1 cellular context compared by ENCODE assay signal in the genomic region with DNA sequence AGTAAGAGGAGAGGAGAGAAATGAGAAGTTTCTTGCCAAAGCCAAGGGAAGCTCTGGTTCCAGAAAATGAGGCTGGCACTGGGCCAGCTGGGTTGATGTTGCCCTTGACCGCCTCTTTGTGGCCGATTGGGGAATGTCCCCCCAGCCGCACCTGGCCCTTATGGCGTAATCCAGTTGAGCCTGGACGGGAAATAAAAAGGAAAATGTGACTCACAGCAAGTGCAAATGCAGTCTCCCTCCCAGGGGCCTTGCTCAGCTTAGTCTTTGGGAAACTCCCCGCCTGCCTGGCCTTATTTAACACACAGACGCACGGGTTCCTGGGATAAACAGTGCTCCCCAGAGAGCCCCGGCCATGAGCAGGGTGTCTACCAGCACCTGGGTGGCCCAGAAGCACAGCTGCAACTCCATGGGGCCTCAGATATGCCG.
TF ChIP-seq lines count a peak whose summit lies in the region.

No MANE protein-coding gene starts in this region.

TF ChIP-seq in GM12878, 131 proteins besides CTCF, POLR2A, EP300 and RAD21 (continued from another document and continues in another):
- TF ChIP-seq, protein P1, sequence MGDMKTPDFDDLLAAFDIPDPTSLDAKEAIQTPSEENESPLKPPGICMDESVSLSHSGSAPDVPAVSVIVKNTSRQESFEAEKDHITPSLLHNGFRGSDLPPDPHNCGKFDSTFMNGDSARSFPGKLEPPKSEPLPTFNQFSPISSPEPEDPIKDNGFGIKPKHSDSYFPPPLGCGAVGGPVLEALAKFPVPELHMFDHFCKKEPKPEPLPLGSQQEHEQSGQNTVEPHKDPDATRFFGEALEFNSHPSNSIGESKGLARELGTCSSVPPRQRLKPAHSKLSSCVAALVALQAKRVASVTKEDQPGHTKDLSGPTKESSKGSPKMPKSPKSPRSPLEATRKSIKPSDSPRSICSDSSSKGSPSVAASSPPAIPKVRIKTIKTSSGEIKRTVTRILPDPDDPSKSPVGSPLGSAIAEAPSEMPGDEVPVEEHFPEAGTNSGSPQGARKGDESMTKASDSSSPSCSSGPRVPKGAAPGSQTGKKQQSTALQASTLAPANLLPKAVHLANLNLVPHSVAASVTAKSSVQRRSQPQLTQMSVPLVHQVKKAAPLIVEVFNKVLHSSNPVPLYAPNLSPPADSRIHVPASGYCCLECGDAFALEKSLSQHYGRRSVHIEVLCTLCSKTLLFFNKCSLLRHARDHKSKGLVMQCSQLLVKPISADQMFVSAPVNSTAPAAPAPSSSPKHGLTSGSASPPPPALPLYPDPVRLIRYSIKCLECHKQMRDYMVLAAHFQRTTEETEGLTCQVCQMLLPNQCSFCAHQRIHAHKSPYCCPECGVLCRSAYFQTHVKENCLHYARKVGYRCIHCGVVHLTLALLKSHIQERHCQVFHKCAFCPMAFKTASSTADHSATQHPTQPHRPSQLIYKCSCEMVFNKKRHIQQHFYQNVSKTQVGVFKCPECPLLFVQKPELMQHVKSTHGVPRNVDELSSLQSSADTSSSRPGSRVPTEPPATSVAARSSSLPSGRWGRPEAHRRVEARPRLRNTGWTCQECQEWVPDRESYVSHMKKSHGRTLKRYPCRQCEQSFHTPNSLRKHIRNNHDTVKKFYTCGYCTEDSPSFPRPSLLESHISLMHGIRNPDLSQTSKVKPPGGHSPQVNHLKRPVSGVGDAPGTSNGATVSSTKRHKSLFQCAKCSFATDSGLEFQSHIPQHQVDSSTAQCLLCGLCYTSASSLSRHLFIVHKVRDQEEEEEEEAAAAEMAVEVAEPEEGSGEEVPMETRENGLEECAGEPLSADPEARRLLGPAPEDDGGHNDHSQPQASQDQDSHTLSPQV (IDR thresholded peaks at IDR 0.05) = no peak
- TF ChIP-seq RFX5 (IDR thresholded peaks at IDR 0.05; ENCODE audit: low read depth, low read length) (no peak), CHD2 (IDR thresholded peaks at IDR 0.05; ENCODE audit: borderline replicate concordance, low read depth, low read length) (peak; percentile 70), CUX1 (IDR thresholded peaks at IDR 0.05; ENCODE audit: insufficient replicate concordance, low read depth, low read length) (no peak), EGR1 (IDR thresholded peaks at IDR 0.05; ENCODE audit: borderline replicate concordance in 1 of 2, low read depth in 2 of 2, low read length in 2 of 2) (no peak), ZNF384 (IDR thresholded peaks at IDR 0.05; ENCODE audit: borderline replicate concordance, low read depth, low read length) (0 out of 2 replicates have a peak, but pooled peaks have one; percentile 4), ATF7 (IDR thresholded peaks at IDR 0.05; ENCODE audit: low read depth) (peak; percentile 96), YBX1 (IDR thresholded peaks at IDR 0.05) (no peak), NFYA (IDR thresholded peaks at IDR 0.05; ENCODE audit: borderline replicate concordance, low read depth, low read length) (no peak), STAT3 (IDR thresholded peaks at IDR 0.05; ENCODE audit: low read depth, low read length) (peak; percentile 91; the same call in 1 of the 2 replicates), NKRF (conservative IDR thresholded peaks at IDR 0.05) (no peak), KAT2A (conservative IDR thresholded peaks at IDR 0.05; ENCODE audit: control insufficient read depth, low read depth, low read length) (no peak), MEF2B (IDR thresholded peaks at IDR 0.05; ENCODE audit: partially characterized antibody, poor library complexity, severe bottlenecking) (peak; percentile 96), TAF1 (IDR thresholded peaks at IDR 0.05; ENCODE audit: borderline replicate concordance, low read depth, low read length) (no peak), SMAD1 (IDR thresholded peaks at IDR 0.05; ENCODE audit: low read depth, partially characterized antibody) (peak; percentile 99), NR2F1 (conservative IDR thresholded peaks at IDR 0.05) (peak; percentile 77), CREM (IDR thresholded peaks at IDR 0.05; ENCODE audit: low read depth) (peak; percentile 89), CEBPZ (IDR thresholded peaks at IDR 0.05; ENCODE audit: low read depth, low read length) (no peak), ZBTB33 (IDR thresholded peaks at IDR 0.05) (no peak), NFXL1 (IDR thresholded peaks at IDR 0.05; ENCODE audit: borderline replicate concordance) (no peak), STAT1 (conservative IDR thresholded peaks at IDR 0.05) (no peak), POU2F2 (IDR thresholded peaks at IDR 0.05; ENCODE audit: borderline replicate concordance, low read depth, low read length) (peak; percentile 97), HDAC6 (IDR thresholded peaks at IDR 0.05; ENCODE audit: unreplicated experiment) (no peak), MYB (IDR thresholded peaks at IDR 0.05; ENCODE audit: borderline replicate concordance, low read depth, low read length) (no peak), PRDM15 (CRISPR knock-in tag; IDR thresholded peaks at IDR 0.05) (no peak), PAX5 (IDR thresholded peaks at IDR 0.05; ENCODE audit: borderline replicate concordance, low read depth, low read length) (peak; percentile 71; the same call in 1 of the 2 replicates), FOXK2 (IDR thresholded peaks at IDR 0.05) (no peak), BMI1 (IDR thresholded peaks at IDR 0.05; ENCODE audit: borderline replicate concordance) (peak; percentile 61), NRF1 (conservative IDR thresholded peaks at IDR 0.05; ENCODE audit: low read depth, low read length) (no peak), ESRRA (IDR thresholded peaks at IDR 0.05; ENCODE audit: low read length) (no peak), MAX (IDR thresholded peaks at IDR 0.05; ENCODE audit: low read depth, low read length) (peak; percentile 51; the same call in 1 of the 2 replicates), NBN (IDR thresholded peaks at IDR 0.05) (peak; percentile 89; the same call in 1 of the 2 replicates)
- TF ChIP-seq, protein P2, sequence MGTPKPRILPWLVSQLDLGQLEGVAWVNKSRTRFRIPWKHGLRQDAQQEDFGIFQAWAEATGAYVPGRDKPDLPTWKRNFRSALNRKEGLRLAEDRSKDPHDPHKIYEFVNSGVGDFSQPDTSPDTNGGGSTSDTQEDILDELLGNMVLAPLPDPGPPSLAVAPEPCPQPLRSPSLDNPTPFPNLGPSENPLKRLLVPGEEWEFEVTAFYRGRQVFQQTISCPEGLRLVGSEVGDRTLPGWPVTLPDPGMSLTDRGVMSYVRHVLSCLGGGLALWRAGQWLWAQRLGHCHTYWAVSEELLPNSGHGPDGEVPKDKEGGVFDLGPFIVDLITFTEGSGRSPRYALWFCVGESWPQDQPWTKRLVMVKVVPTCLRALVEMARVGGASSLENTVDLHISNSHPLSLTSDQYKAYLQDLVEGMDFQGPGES (IDR thresholded peaks at IDR 0.05) = no peak
